ENCODE assay signal across 13 cellular contexts in the genomic region with DNA sequence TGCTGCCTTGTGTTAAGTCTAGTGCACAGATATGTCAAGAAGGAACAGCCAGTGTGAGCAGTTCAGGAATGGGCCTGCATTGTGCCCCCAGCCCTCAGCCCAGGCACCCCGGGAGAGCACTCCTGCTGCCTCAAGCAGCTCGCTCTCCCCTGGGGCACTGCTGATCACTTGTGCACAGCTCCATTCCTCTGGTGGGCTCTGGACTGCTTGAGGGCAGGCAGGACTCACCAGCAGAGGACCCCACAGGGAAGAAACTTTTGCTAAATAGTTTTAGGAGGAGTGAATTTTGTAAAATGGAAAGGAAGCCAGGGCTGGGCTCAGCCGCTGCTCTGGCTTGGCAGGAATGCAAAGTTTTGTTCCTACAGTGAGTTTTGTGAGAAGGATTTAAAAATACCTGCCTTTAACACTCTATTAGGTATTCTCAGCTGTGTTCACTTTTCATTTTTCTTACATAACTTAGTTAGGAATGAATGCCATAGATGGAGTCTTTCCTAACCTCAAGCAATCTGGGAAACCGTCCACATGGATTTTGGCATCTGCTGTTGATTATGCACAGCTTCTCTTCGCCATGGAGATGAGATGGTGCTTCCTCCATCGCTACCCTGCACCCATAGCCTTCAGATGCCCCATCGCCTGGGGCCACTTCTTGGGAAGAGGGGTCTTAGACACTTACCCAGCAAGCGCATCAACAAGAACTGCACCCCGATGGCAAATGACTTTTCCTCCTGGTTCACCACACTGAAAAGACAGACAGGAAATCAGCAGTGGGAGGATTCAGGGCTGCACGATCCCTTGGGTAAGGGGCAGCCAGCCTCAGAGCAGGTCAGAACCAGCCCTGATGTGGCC. TPM values are rescaled to one million over a fixed set of nuclear protein-coding genes. Genes with fewer than 3 reads are reported as not detected.
A peak's percentile ranks its signal among the peaks of the same experiment; 100 is the strongest.
DNase-seq lines count a peak whose midpoint lies in the region; ATAC-seq and TF ChIP-seq lines count a peak whose summit lies in the region.
"Had no signal": no experiment of that assay in that cellular context is flagged by ENCODE, and none has a peak within 500 bp of the region (broad histone marks: within the 10 kb centered on the region; RNA-seq: fewer than 3 reads in every experiment).

No MANE protein-coding gene starts in this region.

- intact Hi-C loops in right cardiac atrium (cut with DNase I) = loop anchor here in 2 of 4 donors (10.0 kb wide), 2 partner anchors 97 to 277 kb away; no protein-coding TSS in a partner anchor
- intact Hi-C loops in aorta (cut with DNase I) = loop anchor here in 1 of 2 donors (10.0 kb wide), 1 partner anchor 207 kb away; no protein-coding TSS in a partner anchor

- no peaks in the 10 kb centered on the region for H3K27me3 ChIP-seq in right atrium auricular region
- no peaks in the 10 kb centered on the region for H3K27me3 ChIP-seq in right cardiac atrium (ENCODE audit: control insufficient read depth, insufficient read depth)
- no peaks in the 10 kb centered on the region for H3K27me3 ChIP-seq in aorta (ENCODE audit: control insufficient read depth in 1 of 2, insufficient read depth in 2 of 2, low read length in 1 of 2)

- ATAC-seq in right cardiac atrium = no peak
- peak; percentile 22 for ATAC-seq in left lobe of liver
- ATAC-seq in aorta (ENCODE audit: low FRiP score) = peak; percentile 43
- ATAC-seq in HG02642 (IDR thresholded peaks at IDR 0.05; ENCODE audit: poor library complexity, unreplicated experiment) = no peak

- H3K9me3 ChIP-seq in right atrium auricular region (no peaks in the 10 kb centered on the region), right cardiac atrium (ENCODE audit: control insufficient read depth, low read length) (no peaks in the 10 kb centered on the region), aorta (ENCODE audit: control insufficient read depth, low read length) (no peaks in the 10 kb centered on the region)

- H3K27ac ChIP-seq in right atrium auricular region = no peak overlapping the region
- H3K27ac ChIP-seq in right cardiac atrium (ENCODE audit: low read length) = no peak overlapping the region
- peak overlapping the region in 1 of 2 donors; percentile 28 for H3K27ac ChIP-seq in aorta (ENCODE audit: low read depth in 1 of 2, low read length in 2 of 2)
- H3K27ac ChIP-seq: epithelial cell of prostate had no signal

- H3K4me1 ChIP-seq in right atrium auricular region (peaks cover 0 to 4% of the 10 kb centered on the region in 2 donors), right cardiac atrium (ENCODE audit: control insufficient read depth, insufficient read depth, low read length) (peaks cover 2% of the 10 kb centered on the region), aorta (ENCODE audit: control insufficient read depth in 1 of 2, insufficient read depth in 2 of 2, low read length in 2 of 2) (no peaks in the 10 kb centered on the region)

- no peak for TF ChIP-seq CTCF in right atrium auricular region (IDR thresholded peaks at IDR 0.05)
- TF ChIP-seq CTCF in cardiac fibroblast (IDR thresholded peaks at IDR 0.05; ENCODE audit: low read depth, low read length) = no peak

- H3K36me3 ChIP-seq in right atrium auricular region = no peaks in the 10 kb centered on the region
- H3K36me3 ChIP-seq in aorta (ENCODE audit: control insufficient read depth in 1 of 2, insufficient read depth in 2 of 2, low read length in 1 of 2) = no peaks in the 10 kb centered on the region

- DNase-seq in right atrium auricular region (ENCODE audit: low spot score) (peak; percentile 51), right cardiac atrium (no peak), cardiac fibroblast (ENCODE audit: low read depth in 2 of 2) (peak; percentile 28 to 84), left lobe of liver (ENCODE audit: low spot score) (peak; percentile 45), aorta (peak in 1 of 2 donors; percentile 65), glomerular visceral epithelial cell (ENCODE audit: extremely low spot score) (no peak), activated gamma-delta T cell (lab: John Stamatoyannopoulos, UW) (no peak)
- DNase-seq: AML-193, NCI-H1417 treated with DMSO at 0.1 percent for 48 hours, SHP77 had no signal

- H3K4me3 ChIP-seq in right atrium auricular region (no peak overlapping the region), right cardiac atrium (ENCODE audit: low read length) (no peak overlapping the region), cardiac fibroblast (replicated peaks in 1 of 2; ENCODE audit: low read depth in 2 of 2, low read length in 2 of 2) (no peak overlapping the region), aorta (ENCODE audit: low read length in 2 of 2) (no peak overlapping the region)
- H3K4me3 ChIP-seq: smooth muscle cell had no signal

- WGBS in right cardiac atrium = 65% methylated on average over 10 of the region's 10 CpGs
- WGBS in aorta, 2 donors = 35 to 40% methylated on average over 10 of the region's 10 CpGs

RNA-seq across cellular contexts. Expression of a gene that starts 42.3 kb away (rescaled TPM):
- total RNA-seq in right atrium auricular region (10 to 100 TPM in 1 of 2 donors, 1 to 10 TPM in 1; 9.5 to 11.5 TPM), right cardiac atrium (10 to 100 TPM; 27.2 to 48.1 (median 36.1) TPM), left lobe of liver (0.35 TPM), aorta (10 to 100 TPM in 1 of 2 donors, 1 to 10 TPM in 1; 9.2 to 12.0 TPM)
- polyA plus RNA-seq in right cardiac atrium (23.6 TPM), aorta (1 to 10 TPM in 1 of 2 donors, under 1 TPM in 1; 0.59 to 7.1 TPM)

Comparison
In these comparisons a context has a peak if more than half of its experiments do, and no peak if none do; other contexts are left out.
1. DNase-seq: peak in right atrium auricular region (single experiment), cardiac fibroblast (2 of 2) and left lobe of liver (single experiment); none in right cardiac atrium (0 of 3), glomerular visceral epithelial cell (single experiment) and activated gamma-delta T cell (single experiment).
2. ATAC-seq: peak in left lobe of liver (single experiment) and aorta (single experiment); none in right cardiac atrium (0 of 2) and HG02642 (single experiment).